In genomic region chr18:34886162-34886561, GRCh38 we compare ENCODE assay signal across 19 cellular contexts.
"Had no signal": no experiment of that assay in that cellular context is flagged by ENCODE, and none has a peak within 500 bp of the region (broad histone marks: within the 10 kb centered on the region; RNA-seq: fewer than 3 reads in every experiment).

No MANE protein-coding gene starts in this region.

- DNase-seq: KBM-7, MV-4-11, NCI-H1048, NCI-H1105, NCI-H1417, NCI-H1436 treated with DMSO at 0.1 percent for 48 hours, NCI-H1694, NCI-H187 treated with DMSO at 0.1 percent for 48 hours, NCI-H2029 treated with DMSO at 0.1 percent for 48 hours, NCI-H2171 treated with DMSO at 0.1 percent for 48 hours, NCI-H2227 treated with DMSO at 0.1 percent for 48 hours, NCI-H524, NCI-H69, NCI-H774, PC-3, SHP77, SK-N-SH had no signal

- H3K4me2 ChIP-seq: SK-N-SH had no signal

- ATAC-seq: Panc1, PC-3 had no signal

- H3K9ac ChIP-seq: SK-N-SH had no signal

- H3K27ac ChIP-seq: RWPE1 had no signal

- H3K9me3 ChIP-seq: SK-N-SH had no signal
